In genomic region chr19:57267294-57267693, GRCh38 we compare ENCODE assay signal across 18 cellular contexts. TPM values are rescaled to one million over a fixed set of nuclear protein-coding genes. Genes with fewer than 3 reads are reported as not detected.
DNase-seq lines count a peak whose midpoint lies in the region; ATAC-seq and TF ChIP-seq lines count a peak whose summit lies in the region.
"Had no signal": no experiment of that assay in that cellular context is flagged by ENCODE, and none has a peak within 500 bp of the region (broad histone marks: within the 10 kb centered on the region; RNA-seq: fewer than 3 reads in every experiment).

No MANE protein-coding gene starts in this region.

- H3K27ac Mint-ChIP-seq in activated CD8-positive, alpha-beta memory T cell treated with anti-CD3 and anti-CD28 coated beads, Interleukin-2, amount 10 ng/mL, durations not matched to agents 7 days and 5 days: no peak overlapping the region
- H3K27ac Mint-ChIP-seq: CD8-positive, alpha-beta T cell had no signal

- in situ Hi-C loops in HAP-1 (cut with MboI; ENCODE audit: low sequenced_read_pairs): no loop called here

- H3K23ac ChIP-seq in mesendoderm (ENCODE audit: low read length): no peak overlapping the region

- H2AK5ac ChIP-seq in mesendoderm (ENCODE audit: low read length): no peak overlapping the region

- peaks cover 30% of the 10 kb centered on the region for H3K36me3 Mint-ChIP-seq in activated CD8-positive, alpha-beta memory T cell treated with anti-CD3 and anti-CD28 coated beads, Interleukin-2, amount 10 ng/mL, durations not matched to agents 7 days and 5 days

- H3K4me2 ChIP-seq in hepatocyte (no peak overlapping the region), mesendoderm (ENCODE audit: low read length) (no peak overlapping the region)

- DNase-seq in HAP-1 (ENCODE audit: low spot score in 2 of 2) (peak; percentile 75 to 83), RPMI7951 (ENCODE audit: low read depth) (peak; percentile 33), hepatocyte (ENCODE audit: low spot score) (peak; percentile 35), renal cortical epithelial cell (ENCODE audit: low read depth) (peak; percentile 84), NCI-H69 (lab: John Stamatoyannopoulos, UW) (no peak), mesendoderm (no peak), medulla oblongata (ENCODE audit: extremely low spot score) (no peak)
- DNase-seq in activated CD8-positive, alpha-beta memory T cell treated with anti-CD3 and anti-CD28 coated beads, Interleukin-2, amount 10 ng/mL, durations not matched to agents 7 days and 5 days: no peak
- DNase-seq: CD8-positive, alpha-beta T cell; GM23248; NCI-H1092 treated with DMSO at 0.1 percent for 48 hours; NCI-H1694; NCI-H2107; NCI-H82; SW 1271 had no signal

- no peak overlapping the region for H3K4me3 Mint-ChIP-seq in activated CD8-positive, alpha-beta memory T cell treated with anti-CD3 and anti-CD28 coated beads, Interleukin-2, amount 10 ng/mL, durations not matched to agents 7 days and 5 days
- H3K4me3 Mint-ChIP-seq: CD8-positive, alpha-beta T cell had no signal

- H4K5ac ChIP-seq in mesendoderm (ENCODE audit: low read length): no peak overlapping the region

- no peak overlapping the region for H4K8ac ChIP-seq in mesendoderm (ENCODE audit: low read depth, low read length)

- H2AFZ ChIP-seq in hepatocyte: no peak overlapping the region
- H2AFZ ChIP-seq: GM23248 had no signal

- H3K9me2 ChIP-seq in hepatocyte (replicated peaks; ENCODE audit: insufficient read depth): no peaks in the 10 kb centered on the region

- no peaks in the 10 kb centered on the region for H3K79me1 ChIP-seq in mesendoderm (ENCODE audit: low read length)

- H2BK15ac ChIP-seq in mesendoderm (replicated peaks; ENCODE audit: low read depth): no peak overlapping the region

- H3K36me3 ChIP-seq in HAP-1 (replicated peaks) (no peaks in the 10 kb centered on the region), hepatocyte (replicated peaks; ENCODE audit: insufficient read depth, low read depth) (no peaks in the 10 kb centered on the region), mesendoderm (ENCODE audit: control insufficient read depth, insufficient read depth, low read length) (no peaks in the 10 kb centered on the region)

- H3K79me2 ChIP-seq in hepatocyte: no peaks in the 10 kb centered on the region
- H3K79me2 ChIP-seq in mesendoderm (ENCODE audit: control insufficient read depth, insufficient read depth, low read length): no peaks in the 10 kb centered on the region

- H3K9ac ChIP-seq in mesendoderm (ENCODE audit: low read length): no peak overlapping the region
- H3K9ac ChIP-seq: GM23248 had no signal

- no peak overlapping the region for H2BK5ac ChIP-seq in mesendoderm (ENCODE audit: low read length)

- CTCF ChIA-PET in activated CD8-positive, alpha-beta memory T cell treated with anti-CD3 and anti-CD28 coated beads, Interleukin-2, amount 10 ng/mL, durations not matched to agents 7 days and 5 days (lab: Charles Lee): no interaction called here

- no peak overlapping the region for H3K56ac ChIP-seq in mesendoderm (ENCODE audit: low read length)

- no peak for TF ChIP-seq CTCF in hepatocyte (IDR thresholded peaks at IDR 0.05; ENCODE audit: poor library complexity)

- no peaks in the 10 kb centered on the region for H3K27me3 Mint-ChIP-seq in activated CD8-positive, alpha-beta memory T cell treated with anti-CD3 and anti-CD28 coated beads, Interleukin-2, amount 10 ng/mL, durations not matched to agents 7 days and 5 days

- no peak overlapping the region for H3K18ac ChIP-seq in mesendoderm (ENCODE audit: low read length)

- H3K4me3 ChIP-seq in HAP-1: no peak overlapping the region
- no peak overlapping the region for H3K4me3 ChIP-seq in hepatocyte
- no peak overlapping the region for H3K4me3 ChIP-seq in mesendoderm (ENCODE audit: low read length)
- H3K4me3 ChIP-seq: GM23248, K562, SJSA1 had no signal

- peaks cover 1% of the 10 kb centered on the region for H3K4me1 Mint-ChIP-seq in activated CD8-positive, alpha-beta memory T cell treated with anti-CD3 and anti-CD28 coated beads, Interleukin-2, amount 10 ng/mL, durations not matched to agents 7 days and 5 days

- no peak overlapping the region for H2BK120ac ChIP-seq in mesendoderm (ENCODE audit: low read depth, low read length)

- H3K27me3 ChIP-seq in HAP-1 (ENCODE audit: low read depth) (no peaks in the 10 kb centered on the region), hepatocyte (no peaks in the 10 kb centered on the region), mesendoderm (ENCODE audit: insufficient read depth, low read length, poor library complexity) (no peaks in the 10 kb centered on the region)
- H3K27me3 ChIP-seq: SJSA1 had no signal

- H3K4ac ChIP-seq in mesendoderm (ENCODE audit: low read depth, low read length): no peak overlapping the region

- H3K9me3 ChIP-seq in HAP-1 (no peaks in the 10 kb centered on the region), hepatocyte (ENCODE audit: low read depth) (no peaks in the 10 kb centered on the region)
- H3K9me3 ChIP-seq: SJSA1 had no signal

- 64% methylated on average over 3 of the region's 3 CpGs for WGBS in hepatocyte (ENCODE audit: low lambda C conversion rate, missing lambda C conversion rate)
- WGBS in mesendoderm (ENCODE audit: extremely low coverage, insufficient coverage, low lambda C conversion rate): no CpG with 5 or more reads among the region's 3 CpGs

- no peaks in the 10 kb centered on the region for H4K20me1 ChIP-seq in hepatocyte (ENCODE audit: insufficient read depth, poor library complexity, severe bottlenecking)

- peaks cover 3% of the 10 kb centered on the region for H3K9me3 Mint-ChIP-seq in activated CD8-positive, alpha-beta memory T cell treated with anti-CD3 and anti-CD28 coated beads, Interleukin-2, amount 10 ng/mL, durations not matched to agents 7 days and 5 days (ENCODE audit: low read depth)

- no peak for ATAC-seq in activated CD8-positive, alpha-beta memory T cell treated with anti-CD3 and anti-CD28 coated beads, Interleukin-2, amount 10 ng/mL, durations not matched to agents 7 days and 5 days
- ATAC-seq: CD8-positive, alpha-beta T cell; K562 had no signal

- peak overlapping the region; percentile 63 for H3K27ac ChIP-seq in hepatocyte
- no peak overlapping the region for H3K27ac ChIP-seq in mesendoderm (ENCODE audit: low read depth, low read length)
- H3K27ac ChIP-seq: GM23248, HL-60, SJSA1 had no signal

- H3K4me1 ChIP-seq in HAP-1 (peaks cover 6% of the 10 kb centered on the region), hepatocyte (ENCODE audit: insufficient read depth) (peaks cover 8% of the 10 kb centered on the region), mesendoderm (ENCODE audit: control insufficient read depth, low read depth, low read length) (peaks cover 5% of the 10 kb centered on the region)

RNA-seq across cellular contexts. Expression of gene ZNF460, which starts 13.0 kb away (rescaled TPM):
- total RNA-seq in RPMI7951 (2014; rRNA removed; shearing (Covaris generic)): 24.6 and 27.5 TPM in 2 replicates
- total RNA-seq in hepatocyte: 63.7 and 77.4 TPM in 2 replicates
- polyA plus RNA-seq in hepatocyte: 5.9 and 6.2 TPM in 2 replicates
- total RNA-seq in renal cortical epithelial cell: 88.0 and 164 TPM in 2 replicates
- total RNA-seq in activated CD8-positive, alpha-beta memory T cell treated with anti-CD3 and anti-CD28 coated beads, Interleukin-2, amount 10 ng/mL, durations not matched to agents 7 days and 5 days: 10 to 100 TPM; 55.2 to 67.2 TPM
- 3.2 TPM for polyA plus RNA-seq in mesendoderm (2013, experiment 1 of 2)
- polyA plus RNA-seq in mesendoderm (2013, experiment 2 of 2): 3.0 TPM

RNA-seq across cellular contexts. Expression of gene ZNF805, which starts 26.9 kb away (rescaled TPM):
- 10.0 and 11.9 TPM in 2 replicates for total RNA-seq in RPMI7951 (2014; rRNA removed; shearing (Covaris generic))
- total RNA-seq in hepatocyte (12.3 and 13.9 TPM in 2 replicates), renal cortical epithelial cell (31.3 and 39.8 TPM in 2 replicates)
- 1.5 and 1.9 TPM in 2 replicates for polyA plus RNA-seq in hepatocyte
- total RNA-seq in activated CD8-positive, alpha-beta memory T cell treated with anti-CD3 and anti-CD28 coated beads, Interleukin-2, amount 10 ng/mL, durations not matched to agents 7 days and 5 days: 10 to 100 TPM in 1 of 2 experiments, 1 to 10 TPM in 1; 9.4 to 11.3 TPM
- polyA plus RNA-seq in mesendoderm (2013, experiment 1 of 2): 2.5 TPM
- 2.3 TPM for polyA plus RNA-seq in mesendoderm (2013, experiment 2 of 2)

RNA-seq across cellular contexts. Expression of gene AURKC, which starts 36.5 kb away (rescaled TPM):
- 0.88 and 2.0 TPM in 2 replicates for total RNA-seq in RPMI7951 (2014; rRNA removed; shearing (Covaris generic))
- total RNA-seq in hepatocyte (0.27 and 1.0 TPM in 2 replicates), renal cortical epithelial cell (0.20 and 3.1 TPM in 2 replicates)
- polyA plus RNA-seq in hepatocyte: 0.25 and 0.88 TPM in 2 replicates
- 1 to 10 TPM in 1 of 2 experiments, under 1 TPM in 1; 0.70 to 1.2 TPM for total RNA-seq in activated CD8-positive, alpha-beta memory T cell treated with anti-CD3 and anti-CD28 coated beads, Interleukin-2, amount 10 ng/mL, durations not matched to agents 7 days and 5 days
- 7.7 TPM for polyA plus RNA-seq in mesendoderm (2013, experiment 1 of 2)
- polyA plus RNA-seq in mesendoderm (2013, experiment 2 of 2): 7.3 TPM

RNA-seq across cellular contexts. Expression of gene ZNF543, which starts 53.0 kb away (rescaled TPM):
- 5.9 and 6.6 TPM in 2 replicates for total RNA-seq in RPMI7951 (2014; rRNA removed; shearing (Covaris generic))
- total RNA-seq in hepatocyte (6.7 and 6.9 TPM in 2 replicates), renal cortical epithelial cell (9.4 and 19.2 TPM in 2 replicates)
- polyA plus RNA-seq in hepatocyte: 0.61 and 2.6 TPM in 2 replicates
- total RNA-seq in activated CD8-positive, alpha-beta memory T cell treated with anti-CD3 and anti-CD28 coated beads, Interleukin-2, amount 10 ng/mL, durations not matched to agents 7 days and 5 days: 1 to 10 TPM; 8.8 to 9.4 TPM
- 2.7 TPM for polyA plus RNA-seq in mesendoderm (2013, experiment 1 of 2)
- polyA plus RNA-seq in mesendoderm (2013, experiment 2 of 2): 2.6 TPM

Comparison
In these comparisons a context has a peak if more than half of its experiments do, and no peak if none do; other contexts are left out.
1. DNase-seq: peak in HAP-1 (2 of 2), RPMI7951 (single experiment), hepatocyte (single experiment) and renal cortical epithelial cell (single experiment); none in activated CD8-positive, alpha-beta memory T cell treated with anti-CD3 and anti-CD28 coated beads, Interleukin-2, amount 10 ng/mL, durations not matched to agents 7 days and 5 days (single experiment), NCI-H69 (single experiment), mesendoderm (single experiment) and medulla oblongata (single experiment).